Comparison of ENCODE assay signal across 13 cellular contexts in the genomic region with DNA sequence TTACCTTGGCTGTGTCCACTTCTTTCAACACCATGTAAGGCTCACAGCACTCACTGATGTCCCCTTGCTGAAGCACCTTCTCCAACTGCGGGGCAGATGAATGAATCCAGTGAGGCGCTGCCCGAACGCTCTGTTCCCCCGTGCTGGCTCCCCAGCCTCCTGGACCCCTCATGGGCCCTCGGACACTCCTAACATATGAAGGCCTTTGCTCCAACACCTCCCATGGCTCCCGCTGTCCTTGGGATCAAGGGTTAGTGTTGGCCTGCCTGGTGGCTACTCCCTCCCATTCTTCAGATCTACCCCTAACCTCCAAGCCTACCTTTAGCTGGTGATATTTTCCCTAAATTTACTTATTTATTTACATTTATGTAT. TPM values are rescaled to one million over a fixed set of nuclear protein-coding genes. Genes with fewer than 3 reads are reported as not detected.
DNase-seq lines count a peak whose midpoint lies in the region; ATAC-seq and TF ChIP-seq lines count a peak whose summit lies in the region.
"Had no signal": no experiment of that assay in that cellular context is flagged by ENCODE, and none has a peak within 500 bp of the region (broad histone marks: within the 10 kb centered on the region; RNA-seq: fewer than 3 reads in every experiment).

No MANE protein-coding gene starts in this region.

- H3K9me3 Mint-ChIP-seq in MCF 10A (ENCODE audit: unreplicated experiment) (no peaks in the 10 kb centered on the region), mesothelial cell of epicardium (no peaks in the 10 kb centered on the region)

- no peak for TF ChIP-seq EP300 in upper lobe of left lung (IDR thresholded peaks at IDR 0.05)

- H3K9me3 ChIP-seq in mammary epithelial cell (replicated peaks; ENCODE audit: insufficient read depth, low read length): no peaks in the 10 kb centered on the region
- H3K9me3 ChIP-seq in upper lobe of left lung: peaks cover 0 to 4% (median 0%) of the 10 kb centered on the region in 4 donors
- H3K9me3 ChIP-seq: psoas muscle, suprapubic skin had no signal

- dilution Hi-C loops in mammary epithelial cell (cut with HindIII; ENCODE audit: low sequenced_read_pairs): no loop called here

- no peak for ATAC-seq in upper lobe of left lung (ENCODE audit: low FRiP score in 2 of 2)

- no peaks in the 10 kb centered on the region for H3K79me2 ChIP-seq in mammary epithelial cell (ENCODE audit: insufficient read depth, low read length)

- H3K36me3 Mint-ChIP-seq in MCF 10A (ENCODE audit: insufficient read depth, unreplicated experiment) (peaks cover 32% of the 10 kb centered on the region), mesothelial cell of epicardium (peaks cover 17% of the 10 kb centered on the region)

- no peaks in the 10 kb centered on the region for H3K27me3 Mint-ChIP-seq in MCF 10A (ENCODE audit: insufficient read depth, unreplicated experiment)
- no peaks in the 10 kb centered on the region for H3K27me3 Mint-ChIP-seq in mesothelial cell of epicardium (ENCODE audit: low read depth)

- no peak overlapping the region for H3K4me3 Mint-ChIP-seq in MCF 10A (ENCODE audit: unreplicated experiment)
- H3K4me3 Mint-ChIP-seq in mesothelial cell of epicardium: peak overlapping the region; percentile 22

- peaks cover 4% of the 10 kb centered on the region for H3K4me1 ChIP-seq in mammary epithelial cell (ENCODE audit: insufficient read depth, low read length)
- H3K4me1 ChIP-seq in upper lobe of left lung: peaks cover 22 to 49% (median 42%) of the 10 kb centered on the region in 4 donors

- H2AFZ ChIP-seq in mammary epithelial cell (ENCODE audit: low read depth, low read length): peak overlapping the region; percentile 42

- no peak overlapping the region for H3K27ac Mint-ChIP-seq in MCF 10A (ENCODE audit: low read depth, unreplicated experiment)
- no peak overlapping the region for H3K27ac Mint-ChIP-seq in mesothelial cell of epicardium

- H3K4me3 ChIP-seq in mammary epithelial cell (replicated peaks in 1 of 3; ENCODE audit: insufficient read depth in 1 of 3, low read depth in 2 of 3, low read length in 3 of 3) (no peak overlapping the region), coronary artery (peak overlapping the region; percentile 46), upper lobe of left lung (peak overlapping the region in 1 of 4 donors; percentile 4)
- H3K4me3 ChIP-seq: cardiac muscle cell, psoas muscle, suprapubic skin had no signal

- no peak overlapping the region for H3K9ac ChIP-seq in mammary epithelial cell (ENCODE audit: insufficient read depth, low read length)

- TF ChIP-seq CTCF in mammary epithelial cell (conservative IDR thresholded peaks at IDR 0.05 in 1 of 2, IDR thresholded peaks at IDR 0.05 in 1 of 2; ENCODE audit: extremely low read depth in 1 of 2, insufficient read depth in 1 of 2, low read depth in 1 of 2, low read length in 2 of 2) (no peak), MCF 10A (IDR thresholded peaks at IDR 0.05; ENCODE audit: unreplicated experiment) (no peak), coronary artery (IDR thresholded peaks at IDR 0.05) (no peak), mesothelial cell of epicardium (IDR thresholded peaks at IDR 0.05; ENCODE audit: unreplicated experiment) (no peak), upper lobe of left lung (IDR thresholded peaks at IDR 0.05) (no peak), GM20000 (IDR thresholded peaks at IDR 0.05; ENCODE audit: extremely low read depth, missing control alignments) (no peak)

- WGBS in mammary epithelial cell (ENCODE audit: low coverage, missing lambda C conversion rate): 98% methylated on average over 7 of the region's 7 CpGs
- 91 to 99% methylated on average over 7 of the region's 7 CpGs for WGBS in upper lobe of left lung, 2 donors

- in situ Hi-C loops in mammary epithelial cell (cut with MboI; ENCODE audit: low sequenced_read_pairs in 2 of 2): no loop called here

- H3K4me1 Mint-ChIP-seq in MCF 10A (ENCODE audit: insufficient read depth, unreplicated experiment) (no peaks in the 10 kb centered on the region), mesothelial cell of epicardium (peaks cover 16% of the 10 kb centered on the region)

- CTCF ChIA-PET in mammary epithelial cell (lab: Charles Lee; ENCODE audit: low non-redundant PET): interaction anchor here (0.6 kb wide), 2 partner anchors 8 to 59 kb away, joined by 7 to 12 read pairs; no protein-coding TSS in a partner anchor
- CTCF ChIA-PET in MCF 10A (lab: Yijun Ruan, JAX): interaction anchor here (0.6 to 1.0 kb wide), 5 partner anchors 13 to 229 kb away, joined by 3 to 4 read pairs (median 3); no protein-coding TSS in a partner anchor

- H3K27ac ChIP-seq in mammary epithelial cell (ENCODE audit: insufficient read depth, low read depth, low read length): no peak overlapping the region
- H3K27ac ChIP-seq in coronary artery: peak overlapping the region in 1 of 2 donors; percentile 58
- peak overlapping the region; percentile 27 to 82 (median 78) for H3K27ac ChIP-seq in upper lobe of left lung
- H3K27ac ChIP-seq: cardiac muscle cell, psoas muscle, suprapubic skin, VCaP had no signal

- H3K4me2 ChIP-seq in mammary epithelial cell (ENCODE audit: insufficient read depth, low read depth, low read length): peak overlapping the region; percentile 57

- TF ChIP-seq POLR2A in upper lobe of left lung (IDR thresholded peaks at IDR 0.05): no peak

- DNase-seq in mammary epithelial cell (no peak), MCF 10A (ENCODE audit: unreplicated experiment) (no peak), coronary artery (ENCODE audit: low spot score) (no peak), mesothelial cell of epicardium (ENCODE audit: low spot score in 2 of 2, unreplicated experiment in 2 of 2) (no peak), upper lobe of left lung (no peak), Kasumi-1 (lab: John Stamatoyannopoulos, UW) (no peak), NCI-H1105 (lab: John Stamatoyannopoulos, UW) (no peak), GM20000 (ENCODE audit: low spot score) (no peak)

- H3K27me3 ChIP-seq in mammary epithelial cell (ENCODE audit: insufficient read depth, low read length): no peaks in the 10 kb centered on the region
- H3K27me3 ChIP-seq in upper lobe of left lung: no peaks in the 10 kb centered on the region
- H3K27me3 ChIP-seq: cardiac muscle cell, suprapubic skin had no signal

- no peaks in the 10 kb centered on the region for H4K20me1 ChIP-seq in mammary epithelial cell (ENCODE audit: insufficient read depth, low read length)

- intact Hi-C loops in mammary epithelial cell (cut with micrococcal nuclease) (loop anchor here (1.0 to 5.0 kb wide), 4 partner anchors 44 to 344 kb away; no protein-coding TSS in a partner anchor), MCF 10A (cut with micrococcal nuclease) (no loop called here)

- H3K36me3 ChIP-seq in mammary epithelial cell (ENCODE audit: insufficient read depth, low read length) (peaks cover 8% of the 10 kb centered on the region), upper lobe of left lung (peaks cover 0 to 82% (median 21%) of the 10 kb centered on the region in 4 donors)
- H3K36me3 ChIP-seq: cardiac muscle cell had no signal

- BruUV-seq in mammary epithelial cell (replicated peaks; lab: Mats Ljungman, UMichigan) (no TSS peak), MCF 10A (replicated peaks; lab: Mats Ljungman, UMichigan) (no TSS peak)

- POLR2A ChIA-PET in MCF 10A (lab: Yijun Ruan, JAX): no interaction called here

RNA-seq across cellular contexts. Expression of gene ANGPTL8, which starts 4.4 kb away (rescaled TPM):
- total RNA-seq in mammary epithelial cell: not detected
- polyA plus RNA-seq in mammary epithelial cell: not detected
- polyA minus RNA-seq in mammary epithelial cell: not detected
- not detected in 2 replicates for total RNA-seq in MCF 10A (2022)
- total RNA-seq in mesothelial cell of epicardium: 0.25 to 0.84 TPM (median 0.29 TPM) in 3 replicates
- 1 to 10 TPM in 1 of 6 donors, not detected in 5; 5.2 TPM for total RNA-seq in upper lobe of left lung
- total RNA-seq: cardiac muscle cell, Daoy, suprapubic skin had no signal

RNA-seq across cellular contexts. Expression of gene DOCK6, which starts 18.5 kb away (rescaled TPM):
- 10 to 100 TPM; 22.0 to 53.6 TPM for total RNA-seq in mammary epithelial cell
- polyA plus RNA-seq in mammary epithelial cell: 13.5 TPM
- polyA minus RNA-seq in mammary epithelial cell: 31.1 TPM
- total RNA-seq in MCF 10A (2022): 49.1 and 61.7 TPM in 2 replicates
- total RNA-seq in mesothelial cell of epicardium: 64.0 to 66.4 TPM (median 65.1 TPM) in 3 replicates
- 100 to 1,000 TPM in 3 of 6 donors, 10 to 100 TPM in 3; 34.5 to 203 (median 116) TPM for total RNA-seq in upper lobe of left lung

RNA-seq across cellular contexts. Expression of gene KANK2, which starts 46.4 kb away (rescaled TPM):
- total RNA-seq in mammary epithelial cell: 10 to 100 TPM; 18.2 to 19.4 TPM
- polyA plus RNA-seq in mammary epithelial cell: 14.7 TPM
- polyA minus RNA-seq in mammary epithelial cell: 34.0 TPM
- 25.0 and 29.2 TPM in 2 replicates for total RNA-seq in MCF 10A (2022)
- 84.3 to 85.3 TPM (median 84.7 TPM) in 3 replicates for total RNA-seq in mesothelial cell of epicardium
- 100 to 1,000 TPM; 144 to 295 (median 240) TPM for total RNA-seq in upper lobe of left lung

RNA-seq across cellular contexts. Expression of gene TSPAN16, which starts 52.2 kb away (rescaled TPM):
- total RNA-seq in mammary epithelial cell (not detected), MCF 10A (2022) (not detected in 2 replicates), mesothelial cell of epicardium (not detected in 3 replicates), upper lobe of left lung (not detected)
- not detected for polyA plus RNA-seq in mammary epithelial cell
- not detected for polyA minus RNA-seq in mammary epithelial cell
- total RNA-seq: cardiac muscle cell, Daoy, psoas muscle, suprapubic skin had no signal
- polyA plus RNA-seq: cardiac muscle cell, psoas muscle had no signal
